Comparison of ENCODE assay signal across 9 cellular contexts in the genomic region with DNA sequence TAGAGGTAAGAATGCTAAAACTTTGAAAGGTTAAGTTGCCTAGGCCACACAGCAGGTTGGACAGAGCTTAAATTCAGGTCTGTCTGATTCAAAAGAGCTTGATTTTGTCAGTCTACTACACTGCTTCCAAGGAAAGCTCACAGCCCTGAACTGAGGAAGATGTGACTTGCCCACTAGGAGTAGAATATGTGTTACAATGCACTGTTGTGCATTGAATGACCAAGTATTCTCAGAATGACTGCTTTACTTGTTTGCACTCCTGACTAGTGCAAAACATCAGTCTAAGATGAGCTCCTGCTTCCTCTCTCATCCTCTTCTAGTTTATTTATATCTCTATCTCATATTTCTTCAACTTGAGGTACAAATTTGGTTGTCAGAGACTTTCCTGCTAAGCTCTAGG. TPM values are rescaled to one million over a fixed set of nuclear protein-coding genes. Genes with fewer than 3 reads are reported as not detected.
"Had no signal": no experiment of that assay in that cellular context is flagged by ENCODE, and none has a peak within 500 bp of the region (broad histone marks: within the 10 kb centered on the region; RNA-seq: fewer than 3 reads in every experiment).

No MANE protein-coding gene starts in this region.

- H3K9me3 ChIP-seq: HAP-1 had no signal

- H3K4me3 ChIP-seq: GM23338, HAP-1, K562 had no signal

- H3K27ac ChIP-seq: HL-60 had no signal

- DNase-seq: H7, HFFc6, IMR-90, KG1 had no signal

- FAIRE-seq: K562 had no signal

- H3K36me3 ChIP-seq: HAP-1 had no signal

- H3K4me1 ChIP-seq: HAP-1 had no signal

RNA-seq across cellular contexts. Expression of a gene that starts 56.2 kb away (rescaled TPM):
- total RNA-seq: GM23338, H4, H7, HFFc6, K562 had no signal
- polyA plus RNA-seq: GM23338, IMR-90, K562 had no signal
